Comparison of ENCODE assay signal across 11 cellular contexts in the genomic region with DNA sequence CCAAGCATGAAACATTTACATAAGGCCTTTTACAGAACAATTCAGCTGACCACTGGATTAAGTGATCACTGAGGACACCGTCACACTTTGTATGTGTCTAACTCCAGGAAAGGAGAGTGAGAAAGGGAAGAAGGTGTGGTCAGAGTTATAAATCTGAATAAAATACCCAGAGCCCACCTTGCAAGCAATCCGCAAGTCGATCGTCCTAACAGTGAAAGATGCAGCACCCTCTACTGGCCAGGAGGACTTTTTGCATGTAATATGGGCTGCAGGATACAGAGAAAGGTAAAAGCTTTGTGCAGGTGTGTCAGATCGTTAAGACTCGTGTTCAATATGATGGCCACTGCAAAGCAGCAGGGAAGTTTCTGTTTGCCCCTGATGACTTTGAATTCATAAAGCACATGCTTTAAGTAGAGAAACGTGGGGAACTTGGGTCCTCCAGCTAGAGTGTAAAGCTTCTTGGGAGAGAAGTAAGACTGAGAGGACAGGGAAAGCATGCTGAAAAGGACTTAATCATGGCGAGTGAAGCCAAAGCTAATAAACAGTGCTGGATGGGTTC.
A peak's percentile ranks its signal among the peaks of the same experiment; 100 is the strongest.
DNase-seq lines count a peak whose midpoint lies in the region; ATAC-seq lines count a peak whose summit lies in the region.
"Had no signal": no experiment of that assay in that cellular context is flagged by ENCODE, and none has a peak within 500 bp of the region (broad histone marks: within the 10 kb centered on the region; RNA-seq: fewer than 3 reads in every experiment).

No MANE protein-coding gene starts in this region.

- peak; percentile 28 for DNase-seq in COLO668 (lab: John Stamatoyannopoulos, UW; ENCODE audit: unreplicated experiment)
- peak; percentile 58 for DNase-seq in H4 (ENCODE audit: low spot score)
- DNase-seq in SK-MEL-5 (ENCODE audit: low read depth, low spot score), result peak; percentile 51
- DNase-seq in iPS DF 6.9 (ENCODE audit: low read depth, low spot score), result peak; percentile 47
- no peak for DNase-seq in superior temporal gyrus (ENCODE audit: extremely low spot score)
- no peak for DNase-seq in NCI-H146 treated with DMSO at 0.1 percent for 48 hours (lab: John Stamatoyannopoulos, UW; ENCODE audit: unreplicated experiment)
- DNase-seq in GOT3 (lab: John Stamatoyannopoulos, UW), result no peak
- DNase-seq: foreskin melanocyte, NCI-H345, upper lobe of right lung had no signal

- H3K9me3 ChIP-seq in iPS DF 6.9 (ENCODE audit: control insufficient read depth, insufficient read depth, low read length), result no peaks in the 10 kb centered on the region; the same call in 1 of the 2 replicates
- H3K9me3 ChIP-seq: upper lobe of right lung had no signal

- in situ Hi-C loops in SK-MEL-5 (cut with HindIII; ENCODE audit: low pct_unique_long_range_greater_than_20kb, low sequenced_read_pairs), result no loop called here

- no peaks in the 10 kb centered on the region for H3K4me1 ChIP-seq in iPS DF 6.9 (ENCODE audit: control insufficient read depth, insufficient read depth, low read length)
- H3K4me1 ChIP-seq: upper lobe of right lung had no signal

- no peak for ATAC-seq in GM21526 (IDR thresholded peaks at IDR 0.05; ENCODE audit: low FRiP score, unreplicated experiment)
- ATAC-seq: upper lobe of right lung had no signal

- H3K27ac ChIP-seq in iPS DF 6.9 (ENCODE audit: low read length), result no peak overlapping the region
- H3K27ac ChIP-seq: upper lobe of right lung had no signal

- H3K36me3 ChIP-seq in iPS DF 6.9 (ENCODE audit: control insufficient read depth, insufficient read depth, low read length), result no peaks in the 10 kb centered on the region
- H3K36me3 ChIP-seq: upper lobe of right lung had no signal

- no peaks in the 10 kb centered on the region for H3K27me3 ChIP-seq in iPS DF 6.9 (ENCODE audit: control insufficient read depth, insufficient read depth, low read length)
- H3K27me3 ChIP-seq: upper lobe of right lung had no signal

- H3K4me3 ChIP-seq in iPS DF 6.9 (ENCODE audit: low read length), result no peak overlapping the region
- H3K4me3 ChIP-seq: upper lobe of right lung had no signal

- WGBS in iPS DF 6.9 (ENCODE audit: insufficient coverage, insufficient read length), result no CpG with 5 or more reads among the region's 8 CpGs

Comparison
In these comparisons a context has a peak if more than half of its experiments do, and no peak if none do; other contexts are left out.
1. DNase-seq: peak in COLO668 (single experiment), H4 (single experiment), SK-MEL-5 (single experiment) and iPS DF 6.9 (single experiment); none in superior temporal gyrus (single experiment), NCI-H146 treated with DMSO at 0.1 percent for 48 hours (single experiment) and GOT3 (single experiment).